In genomic region chr1:233503351-233503950, GRCh38 we compare ENCODE assay signal across 19 cellular contexts.
DNase-seq lines count a peak whose midpoint lies in the region; ATAC-seq and TF ChIP-seq lines count a peak whose summit lies in the region.
"Had no signal": no experiment of that assay in that cellular context is flagged by ENCODE, and none has a peak within 500 bp of the region (broad histone marks: within the 10 kb centered on the region; RNA-seq: fewer than 3 reads in every experiment).

No MANE protein-coding gene starts in this region.

- intact Hi-C loops in PC-3 (cut with micrococcal nuclease) (no loop called here), esophagus muscularis mucosa (cut with DNase I) (no loop called here)

- no peaks in the 10 kb centered on the region for H3K27me3 ChIP-seq in PC-3 (ENCODE audit: low read length)
- H3K27me3 ChIP-seq in esophagus muscularis mucosa, result no peaks in the 10 kb centered on the region
- H3K27me3 ChIP-seq: BE2C; BLaER1 treated with 17β-estradiol and CSF1 and Interleukin-3, amounts not matched to agents 10 nM and 100 nM had no signal

- H3K9me3 ChIP-seq in PC-3 (ENCODE audit: low read length) (no peaks in the 10 kb centered on the region), esophagus muscularis mucosa (peaks cover 0 to 6% (median 0%) of the 10 kb centered on the region in 4 donors)
- H3K9me3 ChIP-seq: BE2C had no signal

- TF ChIP-seq EP300 in esophagus muscularis mucosa (IDR thresholded peaks at IDR 0.05), result no peak

- no peak overlapping the region for H3K4me3 ChIP-seq in PC-3 (ENCODE audit: low read length)
- no peak overlapping the region for H3K4me3 ChIP-seq in esophagus muscularis mucosa
- H3K4me3 ChIP-seq: BLaER1 treated with 17β-estradiol and CSF1 and Interleukin-3, amounts not matched to agents 10 nM and 100 nM; GM12878; GM23338 had no signal

- TF ChIP-seq CTCF in PC-3 (conservative IDR thresholded peaks at IDR 0.05; ENCODE audit: low read depth, low read length) (no peak), esophagus muscularis mucosa (IDR thresholded peaks at IDR 0.05) (no peak)

- BruUV-seq in PC-3 (replicated peaks; lab: Mats Ljungman, UMichigan), result no TSS peak

- no peaks in the 10 kb centered on the region for H3K4me1 ChIP-seq in PC-3 (ENCODE audit: insufficient read depth, low read length)
- no peaks in the 10 kb centered on the region for H3K4me1 ChIP-seq in esophagus muscularis mucosa
- H3K4me1 ChIP-seq: BE2C had no signal

- POLR2A ChIA-PET in PC-3 (lab: Charles Lee; ENCODE audit: unreplicated experiment), result no interaction called here

- no peaks in the 10 kb centered on the region for H3K79me2 ChIP-seq in PC-3 (ENCODE audit: low read length)

- H3F3A ChIP-seq in PC-3 (ENCODE audit: low read length, unreplicated experiment), result no peaks in the 10 kb centered on the region

- H3K27ac ChIP-seq in PC-3 (ENCODE audit: low read length) (0 out of 2 replicates have a peak overlapping the region, but pooled peaks have one; percentile 5), esophagus muscularis mucosa (replicated peaks in 1 of 4) (no peak overlapping the region)
- H3K27ac ChIP-seq: 22Rv1; BLaER1 treated with 17β-estradiol and CSF1 and Interleukin-3, amounts not matched to agents 10 nM and 100 nM had no signal

- no peak overlapping the region for H2AFZ ChIP-seq in PC-3 (ENCODE audit: low read length)
- H2AFZ ChIP-seq: GM23338 had no signal

- 83% methylated on average over 5 of the region's 5 CpGs for WGBS in esophagus muscularis mucosa

- DNase-seq in DMS 273 (lab: John Stamatoyannopoulos, UW; ENCODE audit: unreplicated experiment) (peak; percentile 4), DMS 273 treated with DMSO at 0.1 percent for 48 hours (lab: John Stamatoyannopoulos, UW) (no peak), PC-3 (peak; percentile 50), esophagus muscularis mucosa (ENCODE audit: extremely low spot score) (peak; percentile 37), midbrain (lab: John Stamatoyannopoulos, UW) (no peak), OCI-M2 (lab: John Stamatoyannopoulos, UW; ENCODE audit: unreplicated experiment) (no peak)
- DNase-seq: AML-193; BE2C; CD4-positive, alpha-beta T cell; CD8-positive, alpha-beta memory T cell; DMS153; DND-41; GDM1; H9 had no signal

- CTCF ChIA-PET in PC-3 (lab: Charles Lee), result no interaction called here

- H3K36me3 ChIP-seq in PC-3 (ENCODE audit: low read depth, low read length), result no peaks in the 10 kb centered on the region
- no peaks in the 10 kb centered on the region for H3K36me3 ChIP-seq in esophagus muscularis mucosa
- H3K36me3 ChIP-seq: BE2C; BLaER1 treated with 17β-estradiol and CSF1 and Interleukin-3, amounts not matched to agents 10 nM and 100 nM had no signal

- 0 out of 2 replicates have a peak, but pooled peaks cover 3% of the 10 kb centered on the region for H3K9me2 ChIP-seq in PC-3 (replicated peaks; ENCODE audit: low read length)

- no peak overlapping the region for H3K4me2 ChIP-seq in PC-3 (ENCODE audit: low read length)
- H3K4me2 ChIP-seq: BLaER1 treated with 17β-estradiol and CSF1 and Interleukin-3, amounts not matched to agents 10 nM and 100 nM; GM23338 had no signal

- peak; percentile 70 for ATAC-seq in PC-3
- ATAC-seq: GM12878, GM23338, HCT116 had no signal

- TF ChIP-seq POLR2A in esophagus muscularis mucosa (IDR thresholded peaks at IDR 0.05; ENCODE audit: low read depth), result no peak

- no peaks in the 10 kb centered on the region for H4K20me1 ChIP-seq in PC-3 (ENCODE audit: low read length)
- H4K20me1 ChIP-seq: BLaER1 treated with 17β-estradiol and CSF1 and Interleukin-3, amounts not matched to agents 10 nM and 100 nM had no signal

- no peak overlapping the region for H3K9ac ChIP-seq in PC-3 (ENCODE audit: low read length)
- H3K9ac ChIP-seq: BLaER1 treated with 17β-estradiol and CSF1 and Interleukin-3, amounts not matched to agents 10 nM and 100 nM had no signal

Comparison
In these comparisons a context has a peak if more than half of its experiments do, and no peak if none do; other contexts are left out.
1. DNase-seq: peak in DMS 273 (single experiment), PC-3 (single experiment) and esophagus muscularis mucosa (single experiment); none in DMS 273 treated with DMSO at 0.1 percent for 48 hours (single experiment), midbrain (single experiment) and OCI-M2 (single experiment).